1 cellular context compared by ENCODE assay signal in the genomic region with DNA sequence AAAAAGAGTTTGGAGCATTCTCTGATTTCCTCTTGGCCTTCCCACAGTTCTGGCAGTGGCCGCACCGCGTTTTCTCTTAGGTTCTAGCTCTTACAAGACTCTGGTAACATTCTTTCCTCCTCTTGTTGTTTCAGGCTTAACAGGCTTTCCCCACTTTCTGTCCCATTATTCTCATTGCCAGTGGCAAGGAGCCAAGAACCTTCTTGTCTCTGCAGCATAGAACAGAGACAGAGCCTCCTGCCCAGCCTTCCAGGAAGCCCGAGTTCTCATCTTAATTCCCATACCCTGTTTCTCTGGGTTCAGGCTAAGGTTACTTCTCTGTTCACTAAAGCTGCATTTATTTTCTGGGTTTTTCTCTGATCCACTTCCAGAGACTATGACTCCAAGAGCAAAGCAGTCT.
TF ChIP-seq lines count a peak whose summit lies in the region.

No MANE protein-coding gene starts in this region.

TF ChIP-seq in WTC11, 78 proteins besides CTCF, POLR2A, EP300 and RAD21:
- TF ChIP-seq, protein P1, sequence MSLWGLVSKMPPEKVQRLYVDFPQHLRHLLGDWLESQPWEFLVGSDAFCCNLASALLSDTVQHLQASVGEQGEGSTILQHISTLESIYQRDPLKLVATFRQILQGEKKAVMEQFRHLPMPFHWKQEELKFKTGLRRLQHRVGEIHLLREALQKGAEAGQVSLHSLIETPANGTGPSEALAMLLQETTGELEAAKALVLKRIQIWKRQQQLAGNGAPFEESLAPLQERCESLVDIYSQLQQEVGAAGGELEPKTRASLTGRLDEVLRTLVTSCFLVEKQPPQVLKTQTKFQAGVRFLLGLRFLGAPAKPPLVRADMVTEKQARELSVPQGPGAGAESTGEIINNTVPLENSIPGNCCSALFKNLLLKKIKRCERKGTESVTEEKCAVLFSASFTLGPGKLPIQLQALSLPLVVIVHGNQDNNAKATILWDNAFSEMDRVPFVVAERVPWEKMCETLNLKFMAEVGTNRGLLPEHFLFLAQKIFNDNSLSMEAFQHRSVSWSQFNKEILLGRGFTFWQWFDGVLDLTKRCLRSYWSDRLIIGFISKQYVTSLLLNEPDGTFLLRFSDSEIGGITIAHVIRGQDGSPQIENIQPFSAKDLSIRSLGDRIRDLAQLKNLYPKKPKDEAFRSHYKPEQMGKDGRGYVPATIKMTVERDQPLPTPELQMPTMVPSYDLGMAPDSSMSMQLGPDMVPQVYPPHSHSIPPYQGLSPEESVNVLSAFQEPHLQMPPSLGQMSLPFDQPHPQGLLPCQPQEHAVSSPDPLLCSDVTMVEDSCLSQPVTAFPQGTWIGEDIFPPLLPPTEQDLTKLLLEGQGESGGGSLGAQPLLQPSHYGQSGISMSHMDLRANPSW (CRISPR knock-in tag; conservative IDR thresholded peaks at IDR 0.05; ENCODE audit: low read depth): no peak
- TF ChIP-seq NFATC4 (CRISPR knock-in tag; IDR thresholded peaks at IDR 0.05): no peak
- TF ChIP-seq, protein P2, sequence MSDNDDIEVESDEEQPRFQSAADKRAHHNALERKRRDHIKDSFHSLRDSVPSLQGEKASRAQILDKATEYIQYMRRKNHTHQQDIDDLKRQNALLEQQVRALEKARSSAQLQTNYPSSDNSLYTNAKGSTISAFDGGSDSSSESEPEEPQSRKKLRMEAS (CRISPR knock-in tag; IDR thresholded peaks at IDR 0.05): no peak
